In the genomic region with DNA sequence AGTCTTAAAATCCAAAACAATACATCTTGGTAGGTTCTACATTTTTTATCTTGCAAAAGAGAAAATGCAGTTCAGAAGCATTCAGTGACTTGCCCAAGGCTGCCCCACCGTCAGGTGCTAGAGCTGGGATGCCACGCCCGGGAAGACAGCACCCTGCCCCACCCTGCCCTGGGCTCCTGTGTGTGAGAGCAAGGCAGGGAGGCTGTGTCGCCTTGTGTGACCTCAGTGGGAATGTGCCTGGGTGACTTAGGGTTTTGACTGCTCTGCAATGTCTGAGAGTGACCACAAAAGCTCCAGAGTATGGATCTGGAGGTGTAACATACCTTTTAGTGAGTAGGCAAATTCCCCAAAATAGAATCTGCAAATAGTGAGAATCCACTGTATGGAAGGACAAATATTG, we compare ENCODE assay signal across 22 cellular contexts.
DNase-seq lines count a peak whose midpoint lies in the region; ATAC-seq, FAIRE-seq and TF ChIP-seq lines count a peak whose summit lies in the region.
"Had no signal": no experiment of that assay in that cellular context is flagged by ENCODE, and none has a peak within 500 bp of the region (broad histone marks: within the 10 kb centered on the region; RNA-seq: fewer than 3 reads in every experiment).

No MANE protein-coding gene starts in this region.

- peak; percentile 39; the same call in 1 of the 2 replicates for ATAC-seq in HCT116
- no peak for ATAC-seq in GM21723 (IDR thresholded peaks at IDR 0.05; ENCODE audit: unreplicated experiment)
- no peak for ATAC-seq in HG02588 (IDR thresholded peaks at IDR 0.05; ENCODE audit: unreplicated experiment)
- ATAC-seq: CD8-positive, alpha-beta T cell had no signal

- DNase-seq in HCT116 (ENCODE audit: low read depth, low spot score) (no peak), RWPE1 (ENCODE audit: low spot score) (no peak), hepatocyte (ENCODE audit: low spot score) (peak; percentile 36), small intestine (peak; percentile 40), GM03348 (ENCODE audit: low spot score) (no peak), ovary (no peak)
- DNase-seq: 8988T; C1 segment of cervical spinal cord; CD8-positive, alpha-beta T cell; EL; GF-D8; H7; KG1; NCI-H1105; NCI-H146; NCI-H2029 treated with DMSO at 0.1 percent for 48 hours; NCI-H2171; NCI-H526; Right ventricle myocardium superior had no signal

- TF ChIP-seq POLR2A in HCT116 (IDR thresholded peaks at IDR 0.05; ENCODE audit: borderline replicate concordance, extremely low read depth, insufficient read depth, insufficient read length) = no peak
- TF ChIP-seq POLR2A in ovary (IDR thresholded peaks at IDR 0.05) = no peak

- BruUV-seq in HCT116 (replicated peaks; lab: Mats Ljungman, UMichigan) = no TSS peak

- 85% methylated on average over 4 of the region's 4 CpGs for WGBS in hepatocyte (ENCODE audit: low lambda C conversion rate, missing lambda C conversion rate)
- WGBS in small intestine, 3 donors = 26 to 66% (median 58%) methylated on average over 4 of the region's 4 CpGs
- WGBS in ovary, 3 donors = 95 to 98% (median 97%) methylated on average over 4 of the region's 4 CpGs

- POLR2A ChIA-PET in HCT116 (lab: Charles Lee) (no interaction called here), RWPE1 (lab: Yijun Ruan, JAX; ENCODE audit: low non-redundant PET) (no interaction called here)

- no peaks in the 10 kb centered on the region for H4K20me1 ChIP-seq in HCT116 (ENCODE audit: insufficient read depth)
- no peaks in the 10 kb centered on the region for H4K20me1 ChIP-seq in hepatocyte (ENCODE audit: insufficient read depth, poor library complexity, severe bottlenecking)

- no peak for FAIRE-seq in small intestine (lab: Jason Lieb, UNC)

- H3K9me2 ChIP-seq in HCT116 (ENCODE audit: insufficient read depth) (no peaks in the 10 kb centered on the region), hepatocyte (replicated peaks; ENCODE audit: insufficient read depth) (no peaks in the 10 kb centered on the region)

- no peaks in the 10 kb centered on the region for H3K9me3 ChIP-seq in HCT116 (ENCODE audit: control insufficient read depth in 1 of 2, insufficient read depth in 1 of 2, low read depth in 1 of 2, low read length in 2 of 2)
- H3K9me3 ChIP-seq in hepatocyte (ENCODE audit: low read depth) = no peaks in the 10 kb centered on the region
- no peaks in the 10 kb centered on the region for H3K9me3 ChIP-seq in small intestine (ENCODE audit: control insufficient read depth, low read depth)
- H3K9me3 ChIP-seq in ovary = no peaks in the 10 kb centered on the region

- TF ChIP-seq CTCF in HCT116 (IDR thresholded peaks at IDR 0.05 in 2 of 3, conservative IDR thresholded peaks at IDR 0.05 in 1 of 3; ENCODE audit: borderline replicate concordance in 1 of 3, insufficient read depth in 1 of 3, low read depth in 2 of 3, low read length in 2 of 3) (no peak), RWPE1 (conservative IDR thresholded peaks at IDR 0.05; ENCODE audit: low read depth) (no peak), hepatocyte (IDR thresholded peaks at IDR 0.05; ENCODE audit: poor library complexity) (no peak), ovary (IDR thresholded peaks at IDR 0.05) (no peak)

- no peak overlapping the region for H3K4me3 ChIP-seq in HCT116 (replicated peaks in 1 of 2; ENCODE audit: low read depth in 1 of 2, low read length in 2 of 2)
- no peak overlapping the region for H3K4me3 ChIP-seq in hepatocyte
- H3K4me3 ChIP-seq in small intestine (ENCODE audit: low read depth in 1 of 2, low read length in 2 of 2) = no peak overlapping the region
- no peak overlapping the region for H3K4me3 ChIP-seq in ovary

- H3K79me2 ChIP-seq in HCT116 (ENCODE audit: insufficient read depth, low read length) (no peaks in the 10 kb centered on the region), hepatocyte (no peaks in the 10 kb centered on the region)

- no peak overlapping the region for H3K27ac ChIP-seq in HCT116 (ENCODE audit: low read depth, low read length)
- H3K27ac ChIP-seq in RWPE1 = peak overlapping the region; percentile 57
- H3K27ac ChIP-seq in hepatocyte = peak overlapping the region; percentile 96
- H3K27ac ChIP-seq in small intestine (ENCODE audit: low read depth in 1 of 2, low read length in 1 of 2) = no peak overlapping the region
- no peak overlapping the region for H3K27ac ChIP-seq in ovary
- H3K27ac ChIP-seq: HL-60 had no signal

- H3K27me3 ChIP-seq in HCT116 (ENCODE audit: insufficient read depth, low read length) (no peaks in the 10 kb centered on the region), hepatocyte (no peaks in the 10 kb centered on the region), small intestine (ENCODE audit: control insufficient read depth in 2 of 2, insufficient read depth in 2 of 2, low read length in 2 of 2) (no peaks in the 10 kb centered on the region), ovary (no peaks in the 10 kb centered on the region)

- H3K4me1 ChIP-seq in HCT116 (ENCODE audit: control insufficient read depth in 1 of 2, insufficient read depth in 2 of 2, low read length in 2 of 2) (no peaks in the 10 kb centered on the region; a peak in 2 of 4 replicates), hepatocyte (ENCODE audit: insufficient read depth) (peaks cover 14% of the 10 kb centered on the region), small intestine (ENCODE audit: control insufficient read depth in 2 of 2, insufficient read depth in 1 of 2, low read depth in 1 of 2, low read length in 1 of 2) (no peaks in the 10 kb centered on the region), ovary (ENCODE audit: insufficient read depth) (no peaks in the 10 kb centered on the region)

- RAD21 ChIA-PET in HCT116 (lab: Charles Lee; ENCODE audit: low non-redundant PET in 1 of 2, low total read pairs in 2 of 2, uncharacterized antibody in 2 of 2, unreplicated experiment in 2 of 2) = no interaction called here

- no peak overlapping the region for H2AFZ ChIP-seq in HCT116 (ENCODE audit: low read depth, low read length, poor library complexity, severe bottlenecking)
- H2AFZ ChIP-seq in hepatocyte = no peak overlapping the region

- intact Hi-C loops in HCT116 (cut with micrococcal nuclease) (no loop called here), ovary (cut with DNase I) (no loop called here)

- H3K4me2 ChIP-seq in HCT116 (ENCODE audit: low read length) (no peak overlapping the region), hepatocyte (peak overlapping the region; percentile 49)

- TF ChIP-seq RAD21 in HCT116 (IDR thresholded peaks at IDR 0.05; ENCODE audit: low read depth) = no peak

- no peak overlapping the region for H3K9ac ChIP-seq in HCT116 (ENCODE audit: low read length)

- H3K36me3 ChIP-seq in HCT116 (ENCODE audit: control insufficient read depth in 1 of 2, insufficient read depth in 2 of 2, low read length in 2 of 2) (peaks cover 0 to 3% of the 10 kb centered on the region in 2 experiments; a peak in 3 of 4 replicates), hepatocyte (replicated peaks; ENCODE audit: insufficient read depth, low read depth) (no peaks in the 10 kb centered on the region), small intestine (ENCODE audit: control insufficient read depth in 2 of 2, insufficient read depth in 2 of 2, low read length in 2 of 2) (peaks cover 4 to 5% of the 10 kb centered on the region in 2 donors), ovary (no peaks in the 10 kb centered on the region)

- CTCF ChIA-PET in HCT116 (lab: Charles Lee) = no interaction called here
- CTCF ChIA-PET in RWPE1 (lab: Yijun Ruan, JAX) = no interaction called here

- TF ChIP-seq EP300 in ovary (IDR thresholded peaks at IDR 0.05) = no peak

TF ChIP-seq in HCT116, 20 proteins besides CTCF, POLR2A, EP300 and RAD21:
- TF ChIP-seq EZH2phosphoT487 (IDR thresholded peaks at IDR 0.05; ENCODE audit: borderline replicate concordance) (no peak), CEBPB (IDR thresholded peaks at IDR 0.05; ENCODE audit: low read depth) (no peak), SRF (IDR thresholded peaks at IDR 0.05; ENCODE audit: low read depth) (no peak)
- TF ChIP-seq, protein P1, sequence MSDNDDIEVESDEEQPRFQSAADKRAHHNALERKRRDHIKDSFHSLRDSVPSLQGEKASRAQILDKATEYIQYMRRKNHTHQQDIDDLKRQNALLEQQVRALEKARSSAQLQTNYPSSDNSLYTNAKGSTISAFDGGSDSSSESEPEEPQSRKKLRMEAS (IDR thresholded peaks at IDR 0.05) = no peak
TF ChIP-seq in HCT116: peak in this region for 0.

Comparison
In these comparisons a context has a peak if more than half of its experiments do, and no peak if none do; other contexts are left out.
1. DNase-seq: peak in hepatocyte (single experiment) and small intestine (single experiment); none in HCT116 (single experiment), RWPE1 (single experiment), GM03348 (single experiment) and ovary (0 of 5).
2. H3K27ac ChIP-seq: peak in RWPE1 (single experiment) and hepatocyte (single experiment); none in HCT116 (single experiment), small intestine (0 of 2) and ovary (0 of 2).